1 cellular context compared by ENCODE assay signal in genomic region chr7:5603193-5604140, GRCh38.
A peak's percentile ranks its signal among the peaks of the same experiment; 100 is the strongest.
TF ChIP-seq lines count a peak whose summit lies in the region.

No MANE protein-coding gene starts in this region.

TF ChIP-seq in HepG2, 621 proteins besides CTCF, POLR2A, EP300 and RAD21:
- TF ChIP-seq LBX2 (CRISPR knock-in tag; IDR thresholded peaks at IDR 0.05; ENCODE audit: borderline replicate concordance) (no peak), ZNF614 (CRISPR knock-in tag; IDR thresholded peaks at IDR 0.05; ENCODE audit: borderline replicate concordance) (no peak), PREB (CRISPR knock-in tag; IDR thresholded peaks at IDR 0.05) (no peak), MXD1 (CRISPR knock-in tag; IDR thresholded peaks at IDR 0.05) (no peak), NFYB (CRISPR knock-in tag; IDR thresholded peaks at IDR 0.05) (no peak), ZNF768 (CRISPR knock-in tag; IDR thresholded peaks at IDR 0.05) (peak; percentile 97), TEAD3 (CRISPR knock-in tag; optimal IDR thresholded peaks at IDR 0.05; ENCODE audit: borderline replicate concordance) (no peak), AGO2 (optimal IDR thresholded peaks at IDR 0.05; ENCODE audit: low read depth, low read length) (no peak), ZNF430 (CRISPR knock-in tag; IDR thresholded peaks at IDR 0.05) (no peak), SOX13 (IDR thresholded peaks at IDR 0.05) (no peak), SOX13 (CRISPR knock-in tag; conservative IDR thresholded peaks at IDR 0.05 in 1 of 2, IDR thresholded peaks at IDR 0.05 in 1 of 2) (no peak), ZBTB2 (CRISPR knock-in tag; IDR thresholded peaks at IDR 0.05; ENCODE audit: low read depth) (no peak), BATF2 (CRISPR knock-in tag; IDR thresholded peaks at IDR 0.05) (no peak), ZNF550 (CRISPR knock-in tag; IDR thresholded peaks at IDR 0.05; ENCODE audit: borderline replicate concordance) (no peak), ZBTB33 (CRISPR knock-in tag; IDR thresholded peaks at IDR 0.05) (peak; percentile 70; the same call in 1 of the 2 replicates), ZNF547 (CRISPR knock-in tag; IDR thresholded peaks at IDR 0.05) (no peak)
TF ChIP-seq in HepG2: peak in this region for 2.
